29 cellular contexts compared by ENCODE assay signal in genomic region chr16:49544828-49545227, GRCh38.
"Had no signal": no experiment of that assay in that cellular context is flagged by ENCODE, and none has a peak within 500 bp of the region (broad histone marks: within the 10 kb centered on the region; RNA-seq: fewer than 3 reads in every experiment).

No MANE protein-coding gene starts in this region.

- H3K9ac ChIP-seq: neural progenitor cell had no signal

- H3K9me3 ChIP-seq: heart left ventricle, left lung, lower lobe of right lung, pancreas, prostate gland, sigmoid colon, stomach, testis, thyroid gland, upper lobe of right lung had no signal

- H3K4me3 ChIP-seq: heart left ventricle, left lung, lower lobe of right lung, neural progenitor cell, pancreas, prostate gland, sigmoid colon, stomach, testis, thyroid gland, upper lobe of right lung had no signal

- H3K27ac ChIP-seq: heart left ventricle, left lung, lower lobe of right lung, neural progenitor cell, pancreas, prostate gland, sigmoid colon, testis, thyroid gland, upper lobe of right lung had no signal

- DNase-seq: heart left ventricle; hypothalamus; immature natural killer cell; kidney; left colon; left lung; lower lobe of right lung; mammary epithelial cell; mesendoderm; naive B cell; natural killer cell; nephron progenitor cell; pancreas; right cardiac atrium; sigmoid colon; small intestine; stimulated activated CD4-positive, alpha-beta T cell treated with anti-CD3 and anti-CD28 coated beads, Interleukin-15, amount 100 ng/mL, for 24 hours; stimulated activated CD4-positive, alpha-beta T cell treated with anti-CD3 and anti-CD28 coated beads, Interleukin-2, amount 100 ng/mL, for 24 hours; stimulated activated CD4-positive, alpha-beta T cell treated with anti-CD3 and anti-CD28 coated beads, Interleukin-4, amount 100 ng/mL, for 1 hour; stimulated activated naive B cell treated with anti-CD40 and anti-IgM and Interleukin-4, amounts not matched to agents 10 μg/mL and 1 μg/mL and 100 μg/mL, for 72 hours; stimulated activated naive CD8-positive, alpha-beta T cell treated with anti-CD3 and anti-CD28 coated beads, Interleukin-15, Interleukin-2, amounts not matched to agents 100 U/mL and 50 U/mL, for 24 hours; stomach; testis; thyroid gland; trophoblast cell; upper lobe of right lung had no signal

- ATAC-seq: heart left ventricle; left colon; left lung; lower lobe of right lung; natural killer cell; pancreas; right cardiac atrium; stimulated activated naive B cell treated with anti-CD40 and anti-IgM and Interleukin-4, amounts not matched to agents 10 μg/mL and 1 μg/mL and 100 μg/mL, for 72 hours; stimulated activated naive CD8-positive, alpha-beta T cell treated with anti-CD3 and anti-CD28 coated beads, Interleukin-15, Interleukin-2, amounts not matched to agents 100 U/mL and 50 U/mL, for 24 hours; upper lobe of right lung had no signal

- H3K4me1 ChIP-seq: left lung, lower lobe of right lung, pancreas, prostate gland, thyroid gland, upper lobe of right lung had no signal

- H3K27me3 ChIP-seq: heart left ventricle, left lung, neural progenitor cell, pancreas, sigmoid colon, testis, thyroid gland, upper lobe of right lung had no signal

- H2AFZ ChIP-seq: neural progenitor cell had no signal

- H3K27ac Mint-ChIP-seq: immature natural killer cell; mesothelial cell of epicardium; naive B cell; natural killer cell; nephron progenitor cell; stimulated activated naive B cell treated with anti-CD40 and anti-IgM and Interleukin-4, amounts not matched to agents 10 μg/mL and 1 μg/mL and 100 μg/mL, for 72 hours had no signal

- H3K4me1 Mint-ChIP-seq: immature natural killer cell; naive B cell; natural killer cell; stimulated activated naive B cell treated with anti-CD40 and anti-IgM and Interleukin-4, amounts not matched to agents 10 μg/mL and 1 μg/mL and 100 μg/mL, for 72 hours had no signal

- H3K4me2 ChIP-seq: neural progenitor cell had no signal

- H3K4me3 Mint-ChIP-seq: immature natural killer cell; mesothelial cell of epicardium; naive B cell; natural killer cell; nephron progenitor cell; neural progenitor cell; stimulated activated naive B cell treated with anti-CD40 and anti-IgM and Interleukin-4, amounts not matched to agents 10 μg/mL and 1 μg/mL and 100 μg/mL, for 72 hours had no signal

- H3K36me3 Mint-ChIP-seq: immature natural killer cell, mesothelial cell of epicardium, naive B cell, natural killer cell had no signal

- H3K9me3 Mint-ChIP-seq: immature natural killer cell, mesothelial cell of epicardium, natural killer cell, nephron progenitor cell, neural progenitor cell had no signal

- H3K36me3 ChIP-seq: heart left ventricle, left lung, lower lobe of right lung, neural progenitor cell, pancreas, prostate gland, sigmoid colon, stomach, thyroid gland, upper lobe of right lung had no signal

- H3K27me3 Mint-ChIP-seq: naive B cell had no signal
